ENCODE assay signal across 27 cellular contexts in the genomic region with DNA sequence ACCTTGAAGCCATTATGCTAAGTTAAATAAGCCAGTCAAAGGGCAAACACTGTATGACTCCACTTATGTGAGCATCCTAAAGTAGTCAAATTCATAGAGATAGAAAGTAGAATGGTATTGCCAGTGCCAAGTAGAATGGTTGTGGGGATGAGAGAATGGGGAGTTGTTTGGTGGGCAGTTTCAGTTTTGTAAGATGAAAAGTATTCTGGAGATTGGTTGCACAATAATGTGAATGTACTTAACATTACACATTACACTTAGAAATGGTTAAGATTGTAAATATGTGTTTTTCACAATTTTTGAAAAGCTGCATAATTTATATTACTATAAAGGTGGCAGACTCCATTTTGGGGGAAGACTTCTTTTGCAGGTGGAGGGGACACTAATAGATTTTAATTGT.
"Had no signal": no experiment of that assay in that cellular context is flagged by ENCODE, and none has a peak within 500 bp of the region (broad histone marks: within the 10 kb centered on the region; RNA-seq: fewer than 3 reads in every experiment).

No MANE protein-coding gene starts in this region.

- H3K27ac ChIP-seq: left lung, lower lobe of right lung, pancreas, prostate gland, sigmoid colon, stomach, testis, thyroid gland, transverse colon, upper lobe of left lung, vagina had no signal

- H3K27me3 ChIP-seq: pancreas, sigmoid colon, stomach, testis, thyroid gland, transverse colon, upper lobe of left lung, vagina had no signal

- H3K9me3 ChIP-seq: left lung, lower lobe of right lung, pancreas, prostate gland, sigmoid colon, stomach, testis, thyroid gland, transverse colon, upper lobe of left lung, vagina had no signal

- H3K4me1 ChIP-seq: prostate gland had no signal

- DNase-seq: hippocampal formation; kidney; left colon; left lung; lower lobe of right lung; mammary epithelial cell; mesenchymal stem cell; naive thymus-derived CD8-positive, alpha-beta T cell; nucleus accumbens; pancreas; posterior cingulate gyrus; retina; right cardiac atrium; sigmoid colon; stimulated activated CD4-positive, alpha-beta T cell treated with anti-CD3 and anti-CD28 coated beads, Interleukin-12 subunit alpha, Interleukin-12 subunit beta, amount 100 ng/mL, for 4 hours; stimulated activated CD4-positive, alpha-beta T cell treated with anti-CD3 and anti-CD28 coated beads, Interleukin-15, amount 100 ng/mL, for 24 hours; stimulated activated CD4-positive, alpha-beta T cell treated with anti-CD3 and anti-CD28 coated beads, Interleukin-2, amount 100 ng/mL, for 24 hours; stimulated activated CD4-positive, alpha-beta T cell treated with anti-CD3 and anti-CD28 coated beads, Interleukin-4, amount 100 ng/mL, for 1 hour; stimulated activated naive B cell treated with anti-CD40 and anti-IgM and Interleukin-4, amounts not matched to agents 10 μg/mL and 1 μg/mL and 100 μg/mL, for 72 hours; stimulated activated naive CD8-positive, alpha-beta T cell treated with anti-CD3 and anti-CD28 coated beads, Interleukin-15, Interleukin-2, amounts not matched to agents 100 U/mL and 50 U/mL, for 24 hours; stomach; testis; thyroid gland; transverse colon; upper lobe of left lung had no signal

- H3K4me3 ChIP-seq: left lung, lower lobe of right lung, pancreas, prostate gland, sigmoid colon, stomach, testis, thyroid gland, transverse colon, upper lobe of left lung, vagina had no signal

- H3K36me3 ChIP-seq: left lung, lower lobe of right lung, pancreas, prostate gland, sigmoid colon, stomach, thyroid gland, transverse colon, upper lobe of left lung, vagina had no signal

- ATAC-seq: left colon; left lung; lower lobe of right lung; naive thymus-derived CD8-positive, alpha-beta T cell; pancreas; right cardiac atrium; stimulated activated naive B cell treated with anti-CD40 and anti-IgM and Interleukin-4, amounts not matched to agents 10 μg/mL and 1 μg/mL and 100 μg/mL, for 72 hours; stimulated activated naive CD8-positive, alpha-beta T cell treated with anti-CD3 and anti-CD28 coated beads, Interleukin-15, Interleukin-2, amounts not matched to agents 100 U/mL and 50 U/mL, for 24 hours had no signal

- FAIRE-seq: kidney, pancreas had no signal
